In the genomic region with DNA sequence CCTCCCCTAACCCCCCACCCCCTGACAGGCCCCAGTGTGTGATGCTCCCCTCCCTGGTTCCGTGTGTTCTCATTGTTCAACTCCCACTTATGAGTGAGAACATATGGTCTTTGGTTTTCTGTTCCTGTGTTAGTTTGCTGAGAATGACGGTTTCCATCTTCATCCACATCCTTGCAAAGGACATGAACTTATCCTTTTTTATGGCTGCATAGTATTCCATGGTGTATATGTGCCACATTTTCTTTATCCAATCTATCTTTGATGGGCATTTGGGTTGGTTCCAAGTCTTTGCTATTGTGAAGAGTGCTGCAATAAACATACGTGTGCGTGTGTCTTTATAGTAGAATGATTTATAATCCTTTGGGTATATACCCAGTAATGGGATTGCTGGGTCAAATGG, we compare ENCODE assay signal across 3 cellular contexts. TPM values are rescaled to one million over a fixed set of nuclear protein-coding genes. Genes with fewer than 3 reads are reported as not detected.
"Had no signal": no experiment of that assay in that cellular context is flagged by ENCODE, and none has a peak within 500 bp of the region (broad histone marks: within the 10 kb centered on the region; RNA-seq: fewer than 3 reads in every experiment).

No MANE protein-coding gene starts in this region.

RNA-seq across cellular contexts. Expression of gene CDX4, which starts 45.3 kb away (rescaled TPM):
- total RNA-seq: GM23248, H4, HFFc6 had no signal
- polyA plus RNA-seq: GM23248 had no signal
